ENCODE assay signal across 18 cellular contexts in the genomic region with DNA sequence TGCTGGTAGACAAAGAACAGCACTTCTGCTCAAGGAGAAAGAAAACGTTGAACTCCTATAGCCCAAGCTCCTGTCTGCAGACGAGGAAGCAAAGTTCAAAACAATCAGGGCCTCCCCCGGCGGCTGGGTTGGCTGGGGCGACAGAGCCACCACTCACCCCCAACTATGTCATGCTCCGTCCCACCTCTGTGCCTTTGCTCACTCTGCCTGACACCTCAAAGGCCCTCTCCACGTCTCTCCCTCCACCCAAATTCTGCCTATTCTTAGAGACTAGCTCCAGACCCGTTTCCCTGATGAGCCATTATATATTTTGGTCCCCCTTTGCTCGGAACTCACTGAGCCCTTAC.
DNase-seq lines count a peak whose midpoint lies in the region; ATAC-seq and TF ChIP-seq lines count a peak whose summit lies in the region.
"Had no signal": no experiment of that assay in that cellular context is flagged by ENCODE, and none has a peak within 500 bp of the region (broad histone marks: within the 10 kb centered on the region; RNA-seq: fewer than 3 reads in every experiment).

No MANE protein-coding gene starts in this region.

- peak in 1 of 2 donors; percentile 9 for ATAC-seq in left cardiac atrium
- ATAC-seq in heart right ventricle: no peak
- no peak for ATAC-seq in HG03342 (IDR thresholded peaks at IDR 0.05; ENCODE audit: unreplicated experiment)
- no peak for ATAC-seq in T-helper 17 cell

- no peak for TF ChIP-seq CTCF in heart right ventricle (IDR thresholded peaks at IDR 0.05)
- no peak for TF ChIP-seq CTCF in endodermal cell (conservative IDR thresholded peaks at IDR 0.05)
- no peak for TF ChIP-seq CTCF in osteocyte (IDR thresholded peaks at IDR 0.05)
- no peak for TF ChIP-seq CTCF in tibial artery (IDR thresholded peaks at IDR 0.05)

- no peaks in the 10 kb centered on the region for H3K36me3 Mint-ChIP-seq in endodermal cell (ENCODE audit: low read depth)
- no peaks in the 10 kb centered on the region for H3K36me3 Mint-ChIP-seq in osteocyte (ENCODE audit: unreplicated experiment)
- H3K36me3 Mint-ChIP-seq in T-helper 17 cell (ENCODE audit: low read depth): no peaks in the 10 kb centered on the region

- DNase-seq in left cardiac atrium (peak; percentile 39), heart right ventricle (no peak), endodermal cell (peak; percentile 31), osteocyte (ENCODE audit: extremely low spot score, unreplicated experiment) (peak; percentile 54), tibial artery (no peak), D341Med (ENCODE audit: low spot score) (no peak), T-helper 17 cell (no peak)
- DNase-seq: 8988T, DND-41, IMR-90, NCI-H1436, NCI-H2029, NCI-H526, PC-9 had no signal

- H3K9me3 ChIP-seq in heart right ventricle: peaks cover 0 to 13% (median 3%) of the 10 kb centered on the region in 11 donors
- H3K9me3 ChIP-seq in endodermal cell (ENCODE audit: control insufficient read depth, low read length): no peaks in the 10 kb centered on the region
- H3K9me3 ChIP-seq in tibial artery: peaks cover 0 to 11% (median 5%) of the 10 kb centered on the region in 3 donors
- no peaks in the 10 kb centered on the region for H3K9me3 ChIP-seq in T-helper 17 cell (ENCODE audit: control insufficient read depth, low read length, poor library complexity, severe bottlenecking)

- H3K4me3 Mint-ChIP-seq in endodermal cell (no peak overlapping the region), osteocyte (ENCODE audit: unreplicated experiment) (no peak overlapping the region), T-helper 17 cell (no peak overlapping the region)
- H3K4me3 Mint-ChIP-seq: CD14-positive monocyte had no signal

- 79 to 88% methylated on average over 9 of the region's 9 CpGs for WGBS in heart right ventricle, 2 donors
- WGBS in endodermal cell (ENCODE audit: insufficient coverage in 1 of 2, insufficient read length in 1 of 2), 2 experiments: 91 to 94% methylated on average over 8 to 9 of the region's 9 CpGs

- peaks cover 10% of the 10 kb centered on the region for H3K4me1 Mint-ChIP-seq in endodermal cell
- peaks cover 34% of the 10 kb centered on the region for H3K4me1 Mint-ChIP-seq in osteocyte (ENCODE audit: unreplicated experiment)
- peaks cover 4% of the 10 kb centered on the region for H3K4me1 Mint-ChIP-seq in T-helper 17 cell

- peaks cover 3% of the 10 kb centered on the region for H3K27me3 Mint-ChIP-seq in endodermal cell (ENCODE audit: insufficient read depth)
- H3K27me3 Mint-ChIP-seq in osteocyte (ENCODE audit: unreplicated experiment): peaks cover 7% of the 10 kb centered on the region
- H3K27me3 Mint-ChIP-seq in T-helper 17 cell: peaks cover 16% of the 10 kb centered on the region

- intact Hi-C loops in left cardiac atrium (cut with DNase I): loop anchor here in 1 of 2 donors (10.0 kb wide), 1 partner anchor 189 kb away; no protein-coding TSS in a partner anchor
- intact Hi-C loops in heart right ventricle (cut with DNase I): no loop called here
- intact Hi-C loops in tibial artery (cut with DNase I; ENCODE audit: low total_unique reads): loop anchor here (10.0 kb wide), 1 partner anchor 301 kb away; a partner anchor contains a TSS

- H3K4me1 ChIP-seq in heart right ventricle (peaks cover 7 to 28% (median 20%) of the 10 kb centered on the region in 9 donors), endodermal cell (ENCODE audit: control insufficient read depth, insufficient read depth, low read length) (peaks cover 10% of the 10 kb centered on the region), tibial artery (peaks cover 0 to 39% (median 26%) of the 10 kb centered on the region in 4 donors)

- H3K27ac ChIP-seq in heart right ventricle: peak overlapping the region in 5 of 10 donors; percentile 59 to 87 (median 83)
- H3K27ac ChIP-seq in endodermal cell (ENCODE audit: low read depth, low read length): no peak overlapping the region
- H3K27ac ChIP-seq in tibial artery: peak overlapping the region; percentile 83 to 92
- H3K27ac ChIP-seq: HL-60, RWPE1 had no signal

- H3K36me3 ChIP-seq in heart right ventricle: no peaks in the 10 kb centered on the region
- no peaks in the 10 kb centered on the region for H3K36me3 ChIP-seq in endodermal cell (ENCODE audit: control insufficient read depth, insufficient read depth, low read length)
- H3K36me3 ChIP-seq in tibial artery: no peaks in the 10 kb centered on the region

- H3K9me3 Mint-ChIP-seq in endodermal cell (peaks cover 7% of the 10 kb centered on the region), osteocyte (ENCODE audit: unreplicated experiment) (peaks cover 3% of the 10 kb centered on the region)

- H3K4me3 ChIP-seq in heart right ventricle: no peak overlapping the region
- H3K4me3 ChIP-seq in endodermal cell (ENCODE audit: low read length): no peak overlapping the region
- no peak overlapping the region for H3K4me3 ChIP-seq in tibial artery
- H3K4me3 ChIP-seq: PC-9 had no signal

- H3K27ac Mint-ChIP-seq in endodermal cell (no peak overlapping the region), osteocyte (ENCODE audit: unreplicated experiment) (peak overlapping the region; percentile 67), T-helper 17 cell (no peak overlapping the region)
- H3K27ac Mint-ChIP-seq: CD14-positive monocyte had no signal

- H3K9ac ChIP-seq in endodermal cell (ENCODE audit: extremely low read depth, low read length, poor library complexity, severe bottlenecking): no peak overlapping the region

- H3K27me3 ChIP-seq in heart right ventricle: peaks cover 0 to 5% (median 2%) of the 10 kb centered on the region in 7 donors
- H3K27me3 ChIP-seq in endodermal cell (ENCODE audit: control insufficient read depth, insufficient read depth, low read length, poor library complexity, severe bottlenecking): no peaks in the 10 kb centered on the region
- H3K27me3 ChIP-seq in tibial artery: no peaks in the 10 kb centered on the region

Comparison
In these comparisons a context has a peak if more than half of its experiments do, and no peak if none do; other contexts are left out.
1. DNase-seq: peak in left cardiac atrium (single experiment), endodermal cell (single experiment) and osteocyte (single experiment); none in heart right ventricle (0 of 2), tibial artery (0 of 2), D341Med (single experiment) and T-helper 17 cell (0 of 3).